Comparison of ENCODE assay signal across 8 cellular contexts in genomic region chr16:84754353-84754856, GRCh38. TPM values are rescaled to one million over a fixed set of nuclear protein-coding genes. Genes with fewer than 3 reads are reported as not detected.
DNase-seq lines count a peak whose midpoint lies in the region; ATAC-seq lines count a peak whose summit lies in the region.

No MANE protein-coding gene starts in this region.

- ATAC-seq in GM21737 (IDR thresholded peaks at IDR 0.05; ENCODE audit: unreplicated experiment): peak; percentile 47
- ATAC-seq in left cardiac atrium: peak; percentile 81 to 82

- DNase-seq in DMS153 (lab: John Stamatoyannopoulos, UW) (peak; percentile 82), NCI-H128 (lab: John Stamatoyannopoulos, UW; ENCODE audit: unreplicated experiment) (peak; percentile 40), SW480 (ENCODE audit: low spot score) (peak; percentile 74), amygdala (lab: John Stamatoyannopoulos, UW) (peak in 32 of 56 donors; percentile 7 to 83 (median 37)), left cardiac atrium (no peak), retina (peak; percentile 88), mesenteric fat pad (ENCODE audit: low spot score) (no peak)

- intact Hi-C loops in left cardiac atrium (cut with DNase I): loop anchor here (2.0 to 10.0 kb wide), 3 partner anchors 213 to 330 kb away; no protein-coding TSS in a partner anchor

RNA-seq across cellular contexts. Expression of gene USP10, which starts 54.6 kb away (rescaled TPM):
- total RNA-seq in left cardiac atrium (10 to 100 TPM; 66.7 to 70.7 TPM), mesenteric fat pad (86.0 TPM)

Comparison
In these comparisons a context has a peak if more than half of its experiments do, and no peak if none do; other contexts are left out.
1. DNase-seq: peak in DMS153 (single experiment), NCI-H128 (single experiment), SW480 (single experiment), amygdala (32 of 56) and retina (single experiment); none in left cardiac atrium (single experiment) and mesenteric fat pad (single experiment).